In genomic region chr19:49064768-49065611, GRCh38 we compare ENCODE assay signal across 10 cellular contexts. TPM values are rescaled to one million over a fixed set of nuclear protein-coding genes. Genes with fewer than 3 reads are reported as not detected.
DNase-seq lines count a peak whose midpoint lies in the region; ATAC-seq and TF ChIP-seq lines count a peak whose summit lies in the region.
"Had no signal": no experiment of that assay in that cellular context is flagged by ENCODE, and none has a peak within 500 bp of the region (broad histone marks: within the 10 kb centered on the region; RNA-seq: fewer than 3 reads in every experiment).

Gene NTF4 (minus strand): TSS chr19:49064818. CDS start chr19:49061997, 2,821 bp downstream.

- H3K27me3 Mint-ChIP-seq in naive B cell = peaks cover 44 to 77% (median 59%) of the 10 kb centered on the region in 3 donors

- H2AK9ac ChIP-seq in IMR-90 (replicated peaks; ENCODE audit: low read depth, low read length, poor library complexity) = peak within 1 kb of the TSS; percentile 55

- H2BK15ac ChIP-seq in IMR-90 (ENCODE audit: low read depth, low read length) = no peak within 1 kb of the TSS

- H3K27me3 ChIP-seq in BJ (ENCODE audit: control insufficient read depth, insufficient read depth, low read length) = peaks cover 17% of the 10 kb centered on the region
- H3K27me3 ChIP-seq in IMR-90 (ENCODE audit: control insufficient read depth, insufficient read depth, low read length) = peaks cover 41% of the 10 kb centered on the region
- H3K27me3 ChIP-seq in colonic mucosa = peaks cover 13% of the 10 kb centered on the region

- ATAC-seq in IMR-90 (ENCODE audit: low read depth) (peak; percentile 81), naive B cell (ENCODE audit: low read depth in 2 of 2) (peak in 1 of 2 donors; percentile 33), HG02970 (IDR thresholded peaks at IDR 0.05; ENCODE audit: low FRiP score, unreplicated experiment) (no peak)

- peaks cover 7% of the 10 kb centered on the region; the same call in 1 of the 2 replicates for H3K9me3 ChIP-seq in IMR-90 (ENCODE audit: control insufficient read depth, insufficient read depth, low read length)
- H3K9me3 ChIP-seq in colonic mucosa = no peaks in the 10 kb centered on the region

- no peak within 1 kb of the TSS for H4K8ac ChIP-seq in IMR-90 (ENCODE audit: low read depth in 2 of 2, low read length in 2 of 2)

- no peak for TF ChIP-seq POLR2A in IMR-90 (IDR thresholded peaks at IDR 0.05; ENCODE audit: low read depth, low read length)

- H3K56ac ChIP-seq in IMR-90 (ENCODE audit: extremely low read depth, insufficient read depth, low read length) = no peak within 1 kb of the TSS

- peak within 1 kb of the TSS; percentile 38; the same call in 1 of the 2 replicates for H3K23ac ChIP-seq in IMR-90 (ENCODE audit: low read depth, low read length)

- H2BK20ac ChIP-seq in IMR-90 (ENCODE audit: low read depth, low read length) = no peak within 1 kb of the TSS

- intact Hi-C loops in IMR-90 (cut with micrococcal nuclease) (no loop called here), colonic mucosa (cut with DNase I) (no loop called here)

- peak within 1 kb of the TSS in 6 of 8 donors; percentile 3 to 59 (median 10) for H3K4me3 Mint-ChIP-seq in naive B cell

- H3K4me3 ChIP-seq in BJ (ENCODE audit: low read depth, low read length) = peak within 1 kb of the TSS; percentile 20; the same call in 1 of the 2 replicates
- H3K4me3 ChIP-seq in IMR-90 (ENCODE audit: insufficient read depth, low read depth, low read length) = peak within 1 kb of the TSS; percentile 19
- H3K4me3 ChIP-seq in colonic mucosa = peak within 1 kb of the TSS; percentile 8

- no peak within 1 kb of the TSS for H4K91ac ChIP-seq in IMR-90 (ENCODE audit: insufficient read depth, low read depth, low read length)

- peaks cover 0 to 7% (median 5%) of the 10 kb centered on the region in 7 donors for H3K9me3 Mint-ChIP-seq in naive B cell
- H3K9me3 Mint-ChIP-seq: activated naive CD4-positive, alpha-beta T cell treated with anti-CD3 and anti-CD28 coated beads, Interleukin-2, amount 50 U/mL, for 24 hours had no signal

- H3K27ac ChIP-seq in IMR-90 (ENCODE audit: insufficient read depth, low read length) (no peak within 1 kb of the TSS), colonic mucosa (no peak within 1 kb of the TSS)

- H3K4me1 Mint-ChIP-seq in naive B cell = peaks cover 0 to 12% (median 6%) of the 10 kb centered on the region in 3 donors
- H3K4me1 Mint-ChIP-seq: activated naive CD4-positive, alpha-beta T cell treated with anti-CD3 and anti-CD28 coated beads, Interleukin-2, amount 50 U/mL, for 24 hours had no signal

- no peak within 1 kb of the TSS for H4K5ac ChIP-seq in IMR-90 (ENCODE audit: low read depth, low read length)

- WGBS in IMR-90 (ENCODE audit: extremely low coverage in 2 of 2, insufficient read length in 1 of 2), 2 experiments = 5% methylated on average over 20 of the region's 53 CpGs; no CpG with 5 or more reads in 1 of the 2 experiments

- TF ChIP-seq CTCF in BJ (IDR thresholded peaks at IDR 0.05; ENCODE audit: insufficient read depth, low read depth, low read length) (no peak), IMR-90 (conservative IDR thresholded peaks at IDR 0.05; ENCODE audit: low read depth, low read length) (no peak), colonic mucosa (IDR thresholded peaks at IDR 0.05) (no peak)

- no peaks in the 10 kb centered on the region for H4K20me1 ChIP-seq in IMR-90 (ENCODE audit: insufficient read depth, low read length)

- no peaks in the 10 kb centered on the region for H3K36me3 ChIP-seq in BJ (ENCODE audit: control insufficient read depth, insufficient read depth, low read length)
- no peaks in the 10 kb centered on the region for H3K36me3 ChIP-seq in IMR-90 (ENCODE audit: control insufficient read depth, insufficient read depth, low read length)
- no peaks in the 10 kb centered on the region for H3K36me3 ChIP-seq in colonic mucosa

- no peak within 1 kb of the TSS for H2BK5ac ChIP-seq in IMR-90 (ENCODE audit: low read depth, low read length, poor library complexity, severe bottlenecking)

- H3K27ac Mint-ChIP-seq in naive B cell = peak within 1 kb of the TSS in 1 of 6 donors; percentile 70
- H3K27ac Mint-ChIP-seq: activated naive CD4-positive, alpha-beta T cell treated with anti-CD3 and anti-CD28 coated beads, Interleukin-2, amount 50 U/mL, for 24 hours had no signal

- no peak for TF ChIP-seq RAD21 in IMR-90 (IDR thresholded peaks at IDR 0.05; ENCODE audit: low read length)

- dilution Hi-C loops in IMR-90 (cut with HindIII; ENCODE audit: low sequenced_read_pairs, unreplicated experiment) = no loop called here

- no TSS peak for BruUV-seq in IMR-90 (replicated peaks; lab: Mats Ljungman, UMichigan)

- H3K14ac ChIP-seq in IMR-90 (replicated peaks; ENCODE audit: low read depth, low read length) = no peak within 1 kb of the TSS; the same call in 1 of the 2 replicates

- no peak for DNase-seq in BJ (ENCODE audit: low read depth)
- no peak for DNase-seq in IMR-90
- DNase-seq in colonic mucosa = peak; percentile 20
- no peak for DNase-seq in naive B cell
- no peak for DNase-seq in activated CD4-positive, CD25-positive, alpha-beta regulatory T cell (lab: John Stamatoyannopoulos, UW)
- DNase-seq in activated CD8-positive, alpha-beta memory T cell treated with anti-CD3 and anti-CD28 coated beads for 24 hours = no peak
- no peak for DNase-seq in mucosa of gallbladder (ENCODE audit: low spot score)
- DNase-seq: NCI-H1092 had no signal

- no peaks in the 10 kb centered on the region; a peak in 1 of 4 replicates for H3K79me1 ChIP-seq in IMR-90 (ENCODE audit: low read depth in 1 of 2, low read length in 2 of 2)

- H2AFZ ChIP-seq in IMR-90 (replicated peaks; ENCODE audit: low read length, poor library complexity) = peak within 1 kb of the TSS; percentile 67

- H3K4me2 ChIP-seq in IMR-90 (ENCODE audit: low read depth, low read length) = peak within 1 kb of the TSS; percentile 52

- H2AK5ac ChIP-seq in IMR-90 (ENCODE audit: low read depth, low read length) = no peak within 1 kb of the TSS

- no peak within 1 kb of the TSS for H3K18ac ChIP-seq in IMR-90 (ENCODE audit: low read depth, low read length)

- peaks cover 4 to 15% of the 10 kb centered on the region in 2 donors for H3K36me3 Mint-ChIP-seq in naive B cell

- POLR2A ChIA-PET in BJ (lab: Charles Lee) = interaction anchor here (0.8 kb wide), 1 partner anchor 84 kb away, joined by 9 read pairs; no protein-coding TSS in a partner anchor
- POLR2A ChIA-PET in IMR-90 (lab: Charles Lee; ENCODE audit: unreplicated experiment) = no interaction called here

- H3K9me1 ChIP-seq in IMR-90 (ENCODE audit: insufficient read depth, low read length) = no peaks in the 10 kb centered on the region

- CTCF ChIA-PET in BJ (lab: Yijun Ruan, JAX) (interaction anchor here (0.8 to 0.9 kb wide), 2 partner anchors 10 to 71 kb away, joined by 3 read pairs; partner anchors contain the start of genes GYS1 and RUVBL2), IMR-90 (lab: Yijun Ruan, JAX) (interaction anchor here (1.3 kb wide), 1 partner anchor 10 kb away, joined by 3 read pairs; no protein-coding TSS in a partner anchor)

- in situ Hi-C loops in IMR-90 (cut with MboI; ENCODE audit: low sequenced_read_pairs) = no loop called here

- no peak within 1 kb of the TSS for H3K9ac ChIP-seq in IMR-90 (ENCODE audit: low read depth, low read length)
- no peak within 1 kb of the TSS for H3K9ac ChIP-seq in colonic mucosa (ENCODE audit: low read depth in 2 of 2, low read length in 2 of 2)

- H3K4me1 ChIP-seq in IMR-90 (ENCODE audit: control insufficient read depth, insufficient read depth, low read length) (peaks cover 2% of the 10 kb centered on the region; the same call in 1 of the 2 replicates), colonic mucosa (no peaks in the 10 kb centered on the region)

- no peak within 1 kb of the TSS for H2BK120ac ChIP-seq in IMR-90 (ENCODE audit: low read depth, low read length)

- no peak within 1 kb of the TSS for H3K4ac ChIP-seq in IMR-90 (ENCODE audit: low read depth, low read length)

TF ChIP-seq in IMR-90, 13 proteins besides CTCF, POLR2A, EP300 and RAD21:
- TF ChIP-seq BHLHE40 (IDR thresholded peaks at IDR 0.05; ENCODE audit: low read depth, low read length) = 0 out of 2 replicates have a peak, but pooled peaks have one; percentile 2
- no peak for TF ChIP-seq RCOR1 (IDR thresholded peaks at IDR 0.05; ENCODE audit: insufficient replicate concordance, low read length)
- no peak for TF ChIP-seq MAZ (IDR thresholded peaks at IDR 0.05; ENCODE audit: borderline replicate concordance, low read depth, low read length)
- TF ChIP-seq ELK1 (IDR thresholded peaks at IDR 0.05; ENCODE audit: borderline replicate concordance, low read depth, low read length) = no peak

RNA-seq across cellular contexts. Expression of gene NTF4, which starts in this region (rescaled TPM):
- 0.10 TPM in 1 of 2 replicates, not detected in the other for polyA plus RNA-seq in BJ (2011; rRNA removed)
- not detected in 2 replicates for polyA minus RNA-seq in BJ (2011; rRNA and poly(A)+ RNA removed)
- total RNA-seq in IMR-90 (2012; rRNA removed) = 0.18 TPM in 1 of 2 replicates, not detected in the other
- 0.09 and 0.11 TPM in 2 replicates for polyA plus RNA-seq in IMR-90 (2012; rRNA removed)
- 0.40 and 0.54 TPM in 2 replicates for polyA plus RNA-seq in IMR-90 (2012; cell fraction: cytosol; rRNA removed)
- polyA plus RNA-seq in IMR-90 (2012; cell fraction: nucleus; rRNA removed; ENCODE audit: low replicate concordance) = 0.80 and 1.6 TPM in 2 replicates
- total RNA-seq in colonic mucosa = not detected
- not detected for polyA plus RNA-seq in naive B cell (ENCODE audit: low read depth in 6 of 6)
- total RNA-seq in mucosa of gallbladder = 0.26 TPM

Comparison
In these comparisons a context has a peak if more than half of its experiments do, and no peak if none do; other contexts are left out.
1. Peak in DNase-seq and H3K4me3 ChIP-seq in colonic mucosa; RNA of the gene not detected or under 1 TPM.